Comparison of ENCODE assay signal across 1 cellular context in genomic region chr17:55394357-55395021, GRCh38.
TF ChIP-seq lines count a peak whose summit lies in the region.

No MANE protein-coding gene starts in this region.

TF ChIP-seq in HepG2, 621 proteins besides CTCF, POLR2A, EP300 and RAD21 (continued from another document):
- no peak for TF ChIP-seq STAT6 (CRISPR knock-in tag; IDR thresholded peaks at IDR 0.05; ENCODE audit: borderline replicate concordance)
- TF ChIP-seq ZSCAN31 (CRISPR knock-in tag; IDR thresholded peaks at IDR 0.05; ENCODE audit: low read depth) = peak; percentile 37; the same call in 1 of the 2 replicates
- TF ChIP-seq SPEN (CRISPR knock-in tag; IDR thresholded peaks at IDR 0.05; ENCODE audit: low read depth) = no peak
- TF ChIP-seq GATA4 (IDR thresholded peaks at IDR 0.05; ENCODE audit: borderline replicate concordance, low read depth) = peak; percentile 49; the same call in 1 of the 2 replicates
- no peak for TF ChIP-seq TRAFD1 (CRISPR knock-in tag; IDR thresholded peaks at IDR 0.05; ENCODE audit: borderline replicate concordance)
- TF ChIP-seq TBX2 (CRISPR knock-in tag; IDR thresholded peaks at IDR 0.05; ENCODE audit: borderline replicate concordance) = peak; percentile 83
- TF ChIP-seq CENPX (CRISPR knock-in tag; IDR thresholded peaks at IDR 0.05) = no peak
- TF ChIP-seq ZNF281 (CRISPR knock-in tag; IDR thresholded peaks at IDR 0.05; ENCODE audit: borderline replicate concordance) = peak; percentile 60; the same call in 1 of the 2 replicates
- TF ChIP-seq ZNF720 (CRISPR knock-in tag; IDR thresholded peaks at IDR 0.05) = no peak
- peak; percentile 63; the same call in 1 of the 2 replicates for TF ChIP-seq PPARG (CRISPR knock-in tag; conservative IDR thresholded peaks at IDR 0.05)
- TF ChIP-seq FOSL2 (CRISPR knock-in tag; IDR thresholded peaks at IDR 0.05) = no peak
- TF ChIP-seq NR2F1 (CRISPR knock-in tag; IDR thresholded peaks at IDR 0.05) = peak; percentile 28 to 70; a peak in 2 of 4 replicates
- TF ChIP-seq ZNF264 (CRISPR knock-in tag; IDR thresholded peaks at IDR 0.05) = peak; percentile 81; the same call in 1 of the 2 replicates
- TF ChIP-seq ELF3 (CRISPR knock-in tag; IDR thresholded peaks at IDR 0.05) = peak; percentile 67; the same call in 1 of the 2 replicates
- peak; percentile 94 for TF ChIP-seq FOXP4 (CRISPR knock-in tag; IDR thresholded peaks at IDR 0.05)
- TF ChIP-seq ZNF124 (CRISPR knock-in tag; IDR thresholded peaks at IDR 0.05) = no peak
- TF ChIP-seq HMG20B (CRISPR knock-in tag; conservative IDR thresholded peaks at IDR 0.05) = 0 out of 2 replicates have a peak, but pooled peaks have one; percentile 29
- peak; percentile 89 for TF ChIP-seq NCOA2 (CRISPR knock-in tag; IDR thresholded peaks at IDR 0.05)
- TF ChIP-seq ZNF18 (CRISPR knock-in tag; IDR thresholded peaks at IDR 0.05; ENCODE audit: insufficient replicate concordance) = no peak
- peak; percentile 87 for TF ChIP-seq ISL2 (CRISPR knock-in tag; IDR thresholded peaks at IDR 0.05)
- TF ChIP-seq ZNF12 (CRISPR knock-in tag; IDR thresholded peaks at IDR 0.05) = no peak
- TF ChIP-seq MLX (CRISPR knock-in tag; IDR thresholded peaks at IDR 0.05) = peak; percentile 39; the same call in 1 of the 2 replicates
- no peak for TF ChIP-seq HIC2 (CRISPR knock-in tag; IDR thresholded peaks at IDR 0.05; ENCODE audit: low read depth)
- peak; percentile 96 for TF ChIP-seq FOXA3 (CRISPR knock-in tag; IDR thresholded peaks at IDR 0.05)
- TF ChIP-seq ATRX (CRISPR knock-in tag; IDR thresholded peaks at IDR 0.05; ENCODE audit: borderline replicate concordance) = no peak
- TF ChIP-seq FIP1L1 (IDR thresholded peaks at IDR 0.05; ENCODE audit: borderline replicate concordance, insufficient read depth, low read depth, low read length) = no peak
- TF ChIP-seq REPIN1 (CRISPR knock-in tag; IDR thresholded peaks at IDR 0.05; ENCODE audit: borderline replicate concordance, low read depth) = peak; percentile 88
